In the genomic region with DNA sequence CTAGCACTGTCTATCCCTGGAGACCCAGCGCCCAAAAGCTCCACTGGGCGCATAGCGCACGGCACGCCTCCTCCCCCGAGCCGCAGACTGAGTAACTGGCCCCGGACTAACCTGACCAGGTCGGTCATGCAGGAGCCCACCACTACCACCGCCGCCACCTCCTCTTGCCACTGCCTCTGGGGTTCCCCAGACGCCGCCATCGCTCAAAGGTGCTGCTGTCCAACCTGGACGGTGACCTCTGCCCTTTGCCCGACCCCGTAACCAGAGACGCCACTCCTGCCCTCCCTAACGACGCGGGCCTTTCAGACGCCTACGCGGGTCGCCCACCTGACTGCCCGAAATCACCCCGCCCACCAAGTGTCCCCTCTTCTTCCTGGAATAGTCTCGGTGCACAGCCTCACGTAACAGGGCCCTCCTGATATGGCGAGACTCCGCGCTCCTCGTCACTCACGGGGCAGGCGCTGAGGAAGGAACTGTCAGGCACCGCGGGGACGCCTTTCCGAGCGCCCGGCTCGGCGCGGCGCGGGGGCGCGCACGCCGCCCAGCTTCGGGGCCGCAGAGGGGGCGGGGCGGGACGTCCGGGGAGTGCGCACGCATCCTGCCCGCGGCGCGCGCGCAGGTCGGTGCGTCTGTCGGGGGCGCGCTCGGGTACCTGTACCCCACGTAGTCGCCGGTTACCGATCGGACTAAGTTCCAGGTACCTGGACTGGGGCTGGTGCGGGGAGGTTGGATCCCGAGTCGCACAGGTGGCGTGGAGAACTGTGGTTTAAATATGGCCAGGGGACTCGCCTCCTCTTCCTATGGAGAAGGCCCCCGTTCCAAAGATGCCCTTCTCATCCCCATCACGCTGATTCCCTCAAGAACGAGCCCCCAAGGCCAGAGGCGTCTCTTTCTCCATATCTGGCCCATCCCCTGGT, we compare ENCODE assay signal across 8 cellular contexts. TPM values are rescaled to one million over a fixed set of nuclear protein-coding genes. Genes with fewer than 3 reads are reported as not detected.
DNase-seq lines count a peak whose midpoint lies in the region; ATAC-seq, FAIRE-seq and TF ChIP-seq lines count a peak whose summit lies in the region.

Gene BABAM2 (plus strand): TSS at position 584 of the 917 bp plus-strand sequence. CDS start 3,828 bp downstream, outside the sequence.
Gene RBKS (minus strand): TSS at position 242 of the 917 bp plus-strand sequence. CDS start 42 bp downstream, at position 200.

- H3K27me3 Mint-ChIP-seq in progenitor cell of endocrine pancreas: no peaks in the 10 kb centered on the region

- ATAC-seq in HG02852 (IDR thresholded peaks at IDR 0.05; ENCODE audit: unreplicated experiment) (peak; percentile 77), left cardiac atrium (peak; percentile 98)

- 0% methylated on average over 17 to 84 of the region's 84 CpGs for WGBS in adrenal gland, 4 donors

- DNase-seq in GM12892 (ENCODE audit: insufficient read length) (peak; percentile 82), NCI-H1436 (lab: John Stamatoyannopoulos, UW) (peak; percentile 81), T follicular helper cell (ENCODE audit: low read depth) (peak; percentile 84), adrenal gland (peak; percentile 88 to 96 (median 93)), left cardiac atrium (peak; percentile 89), progenitor cell of endocrine pancreas (ENCODE audit: low spot score, unreplicated experiment) (peak; percentile 81), ureter (ENCODE audit: low spot score) (peak; percentile 90)

- peak; percentile 75 for TF ChIP-seq POLR2A in GM12892 (IDR thresholded peaks at IDR 0.05; ENCODE audit: low read depth, low read length)
- TF ChIP-seq POLR2A in adrenal gland (IDR thresholded peaks at IDR 0.05): peak; percentile 79 to 91

- H3K27ac Mint-ChIP-seq in progenitor cell of endocrine pancreas: peak within 1 kb of the TSS; percentile 100

- H3K4me3 Mint-ChIP-seq in progenitor cell of endocrine pancreas (ENCODE audit: low read depth): peak within 1 kb of the TSS; percentile 97

- peak within 1 kb of the TSS; percentile 28 to 91 (median 78) for H3K4me3 ChIP-seq in adrenal gland

- no peaks in the 10 kb centered on the region for H3K27me3 ChIP-seq in adrenal gland

- FAIRE-seq in GM12892 (lab: Jason Lieb, UNC): peak; percentile 94

- H3K9me3 Mint-ChIP-seq in progenitor cell of endocrine pancreas (ENCODE audit: low read depth): no peaks in the 10 kb centered on the region

- peak within 1 kb of the TSS; percentile 90 to 100 (median 98) for H3K27ac ChIP-seq in adrenal gland

- H3K9me3 ChIP-seq in adrenal gland (replicated peaks in 1 of 3): no peaks in the 10 kb centered on the region

- TF ChIP-seq CTCF in adrenal gland (IDR thresholded peaks at IDR 0.05) (peak in 1 of 6 experiments; percentile 3), progenitor cell of endocrine pancreas (IDR thresholded peaks at IDR 0.05; ENCODE audit: unreplicated experiment) (no peak)

- peaks cover 6% of the 10 kb centered on the region for H3K4me1 Mint-ChIP-seq in progenitor cell of endocrine pancreas (ENCODE audit: low read depth)

- intact Hi-C loops in adrenal gland (cut with DNase I): loop anchor here in 1 of 2 donors (10.0 kb wide), 1 partner anchor 514 kb away; no protein-coding TSS in a partner anchor
- intact Hi-C loops in left cardiac atrium (cut with DNase I): loop anchor here in 1 of 2 donors (5.0 to 10.0 kb wide), 2 partner anchors 136 to 502 kb away; partner anchors contain the start of gene FOSL2

- H3K36me3 Mint-ChIP-seq in progenitor cell of endocrine pancreas (ENCODE audit: insufficient read depth): no peaks in the 10 kb centered on the region

- H3K4me1 ChIP-seq in adrenal gland (replicated peaks in 1 of 2): peaks cover 30 to 81% of the 10 kb centered on the region in 2 donors

- no peaks in the 10 kb centered on the region for H3K36me3 ChIP-seq in adrenal gland (replicated peaks in 1 of 2)

RNA-seq across cellular contexts. Expression of gene BABAM2, which starts in this region (rescaled TPM):
- 31.4 TPM for polyA plus RNA-seq in GM12892 (2012; ENCODE audit: missing spikeins)
- total RNA-seq in adrenal gland: 100 to 1,000 TPM; 284 to 925 (median 405) TPM
- polyA plus RNA-seq in adrenal gland: 100 to 1,000 TPM; 150 to 323 (median 279) TPM
- 10 to 100 TPM; 46.8 to 59.7 TPM for total RNA-seq in left cardiac atrium
- 37.1 and 37.6 TPM in 2 replicates for total RNA-seq in progenitor cell of endocrine pancreas
- 76.3 TPM for total RNA-seq in ureter

RNA-seq across cellular contexts. Expression of gene RBKS, which starts in this region (rescaled TPM):
- 1.4 TPM for polyA plus RNA-seq in GM12892 (2012; ENCODE audit: missing spikeins)
- 10 to 100 TPM; 11.1 to 54.4 (median 30.1) TPM for total RNA-seq in adrenal gland
- 10 to 100 TPM; 14.6 to 20.3 (median 19.1) TPM for polyA plus RNA-seq in adrenal gland
- total RNA-seq in left cardiac atrium: 1 to 10 TPM; 3.3 TPM
- total RNA-seq in progenitor cell of endocrine pancreas: 5.0 and 5.4 TPM in 2 replicates
- total RNA-seq in ureter: 5.2 TPM

Comparison
In these comparisons a context has a peak if more than half of its experiments do, and no peak if none do; other contexts are left out.
1. Peak in every context shown above with its lines: DNase-seq, ATAC-seq, H3K4me3 ChIP-seq and H3K27ac ChIP-seq.